ENCODE assay signal across 19 cellular contexts in the genomic region with DNA sequence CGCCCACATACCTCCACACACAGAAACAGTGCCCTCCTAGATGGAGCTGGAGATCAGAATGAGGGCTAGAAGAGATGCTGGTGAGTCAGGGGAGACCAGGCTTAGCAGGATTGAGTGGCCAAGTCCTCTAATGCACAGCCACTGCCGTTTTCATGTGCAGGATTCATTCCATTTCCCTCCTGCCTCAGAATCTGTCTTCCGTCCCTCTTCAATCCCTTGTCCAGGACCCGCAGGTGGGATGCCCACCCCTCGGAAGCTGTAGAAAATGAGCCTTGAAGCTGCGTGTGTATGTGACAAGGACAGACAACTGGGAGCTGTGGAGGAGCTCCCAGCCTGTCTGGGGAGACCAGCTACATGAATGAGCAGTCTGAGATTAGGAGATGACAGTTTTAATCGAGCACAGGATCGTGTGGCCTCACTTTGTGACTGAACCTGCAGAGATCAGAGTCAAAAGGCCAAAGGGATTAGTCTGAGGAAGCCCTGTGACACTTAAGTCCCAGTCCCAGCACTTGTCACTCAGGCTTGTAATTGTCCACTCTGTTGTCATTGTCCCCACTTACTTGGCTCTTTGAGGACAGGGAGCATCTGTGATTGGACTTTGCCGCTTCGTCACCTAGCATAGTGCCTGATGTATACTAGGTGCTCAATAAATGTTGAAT. TPM values are rescaled to one million over a fixed set of nuclear protein-coding genes. Genes with fewer than 3 reads are reported as not detected.
A peak's percentile ranks its signal among the peaks of the same experiment; 100 is the strongest.
DNase-seq lines count a peak whose midpoint lies in the region; ATAC-seq and TF ChIP-seq lines count a peak whose summit lies in the region.
"Had no signal": no experiment of that assay in that cellular context is flagged by ENCODE, and none has a peak within 500 bp of the region (broad histone marks: within the 10 kb centered on the region; RNA-seq: fewer than 3 reads in every experiment).

No MANE protein-coding gene starts in this region.

- CTCF ChIA-PET in PC-9 (lab: Charles Lee) = interaction anchor here (0.5 to 1.2 kb wide), 5 partner anchors 10 to 670 kb away, joined by 3 to 10 read pairs (median 3); no protein-coding TSS in a partner anchor

- H2BK120ac ChIP-seq in neuronal stem cell (ENCODE audit: low read depth, low read length) = no peak overlapping the region

- H3K4me1 ChIP-seq in BLaER1 treated with 17β-estradiol and CSF1 and Interleukin-3, amounts not matched to agents 10 nM and 100 nM = peaks cover 13 to 50% (median 33%) of the 10 kb centered on the region in 10 experiments; a peak in 19 of 20 replicates
- peaks cover 4% of the 10 kb centered on the region; the same call in 1 of the 2 replicates for H3K4me1 ChIP-seq in PC-9 (replicated peaks; ENCODE audit: insufficient read depth)
- peaks cover 0 to 22% of the 10 kb centered on the region in 2 donors for H3K4me1 ChIP-seq in neuronal stem cell (ENCODE audit: control insufficient read depth in 2 of 2, insufficient read depth in 1 of 2, low read depth in 1 of 2, low read length in 2 of 2)
- H3K4me1 ChIP-seq: BE2C, Caco-2 had no signal

- H3K27me3 ChIP-seq in BLaER1 treated with 17β-estradiol and CSF1 and Interleukin-3, amounts not matched to agents 10 nM and 100 nM = peaks cover 0 to 30% (median 11%) of the 10 kb centered on the region in 11 experiments; a peak in 18 of 22 replicates
- H3K27me3 ChIP-seq in PC-9 (ENCODE audit: insufficient read depth, low read depth) (peaks cover 60% of the 10 kb centered on the region), neuronal stem cell (ENCODE audit: control insufficient read depth in 3 of 3, insufficient read depth in 3 of 3, low read depth in 1 of 3, low read length in 3 of 3) (peaks cover 0 to 69% (median 2%) of the 10 kb centered on the region in 3 experiments)

- H3K9me3 ChIP-seq in BLaER1 treated with 17β-estradiol and CSF1 and Interleukin-3, amounts not matched to agents 10 nM and 100 nM (replicated peaks in 1 of 11) = no peaks in the 10 kb centered on the region
- H3K9me3 ChIP-seq in PC-9 (ENCODE audit: insufficient read depth, low read depth) (no peaks in the 10 kb centered on the region), neuronal stem cell (replicated peaks in 1 of 2; ENCODE audit: control insufficient read depth in 2 of 2, insufficient read depth in 1 of 2, low read depth in 1 of 2, low read length in 2 of 2) (no peaks in the 10 kb centered on the region)
- H3K9me3 ChIP-seq: BE2C, Caco-2 had no signal

- no peaks in the 10 kb centered on the region for H3K9me2 ChIP-seq in PC-9 (ENCODE audit: insufficient read depth)

- no peak overlapping the region for H2AK5ac ChIP-seq in neuronal stem cell (ENCODE audit: low read depth, low read length)

- no peak overlapping the region for H3K4me3 ChIP-seq in BLaER1 treated with 17β-estradiol and CSF1 and Interleukin-3, amounts not matched to agents 10 nM and 100 nM
- no peak overlapping the region for H3K4me3 ChIP-seq in PC-9
- H3K4me3 ChIP-seq in coronary artery = peak overlapping the region; percentile 73
- H3K4me3 ChIP-seq in neuronal stem cell (ENCODE audit: low read length in 2 of 2) = no peak overlapping the region
- H3K4me3 ChIP-seq: GM12878 had no signal

- no peaks in the 10 kb centered on the region for H3K79me1 ChIP-seq in neuronal stem cell (ENCODE audit: low read depth, low read length)

- WGBS in neuronal stem cell (ENCODE audit: extremely low coverage in 2 of 2, insufficient read length in 2 of 2, insufficient replicate concordance in 1 of 2), 2 donors = no CpG with 5 or more reads among the region's 10 CpGs

- H2AFZ ChIP-seq in PC-9 = no peak overlapping the region
- no peak overlapping the region for H2AFZ ChIP-seq in neuronal stem cell (ENCODE audit: low read length)

- H3K36me3 ChIP-seq in BLaER1 treated with 17β-estradiol and CSF1 and Interleukin-3, amounts not matched to agents 10 nM and 100 nM = no peaks in the 10 kb centered on the region
- no peaks in the 10 kb centered on the region for H3K36me3 ChIP-seq in PC-9 (ENCODE audit: low read depth)
- H3K36me3 ChIP-seq in neuronal stem cell (replicated peaks in 1 of 2; ENCODE audit: control insufficient read depth in 2 of 2, insufficient read depth in 2 of 2, low read length in 2 of 2) = no peaks in the 10 kb centered on the region
- H3K36me3 ChIP-seq: BE2C had no signal

- peak overlapping the region; percentile 40 for H3K18ac ChIP-seq in neuronal stem cell (ENCODE audit: low read length)

- no peak overlapping the region for H2BK12ac ChIP-seq in neuronal stem cell (ENCODE audit: low read length)

- POLR2A ChIA-PET in PC-9 (lab: Charles Lee; ENCODE audit: unreplicated experiment) = interaction anchor here (0.6 kb wide), 1 partner anchor 39 kb away, joined by 5 read pairs; no protein-coding TSS in a partner anchor

- peaks cover 3% of the 10 kb centered on the region for H3F3A ChIP-seq in PC-9 (ENCODE audit: insufficient read depth, low read depth)

- H4K91ac ChIP-seq in neuronal stem cell (ENCODE audit: low read depth, low read length, poor library complexity) = no peak overlapping the region

- no peak overlapping the region for H2BK15ac ChIP-seq in neuronal stem cell (ENCODE audit: low read length)

- H3K4ac ChIP-seq in neuronal stem cell (ENCODE audit: low read length) = no peak overlapping the region

- H2BK5ac ChIP-seq in neuronal stem cell (ENCODE audit: low read length) = no peak overlapping the region

- TSS peak; percentile 45 for BruUV-seq in PC-9 (replicated peaks; lab: Mats Ljungman, UMichigan)

- peaks cover 0 to 11% (median 0%) of the 10 kb centered on the region in 11 experiments; a peak in 2 of 22 replicates for H4K20me1 ChIP-seq in BLaER1 treated with 17β-estradiol and CSF1 and Interleukin-3, amounts not matched to agents 10 nM and 100 nM
- H4K20me1 ChIP-seq in PC-9 (ENCODE audit: insufficient read depth) = no peaks in the 10 kb centered on the region

- intact Hi-C loops in PC-9 (cut with micrococcal nuclease; ENCODE audit: unreplicated experiment) = no loop called here

- H3K14ac ChIP-seq in neuronal stem cell (ENCODE audit: low read length) = no peak overlapping the region

- no peaks in the 10 kb centered on the region for H3K79me2 ChIP-seq in PC-9 (ENCODE audit: low read depth)

- ATAC-seq in HG02623 (IDR thresholded peaks at IDR 0.05; ENCODE audit: unreplicated experiment) = no peak
- ATAC-seq: GM12878 had no signal

- no peak overlapping the region; a peak in 1 of 22 replicates for H3K9ac ChIP-seq in BLaER1 treated with 17β-estradiol and CSF1 and Interleukin-3, amounts not matched to agents 10 nM and 100 nM
- no peak overlapping the region for H3K9ac ChIP-seq in neuronal stem cell (ENCODE audit: low read depth, low read length, poor library complexity)

- H3K27ac ChIP-seq in BLaER1 treated with 17β-estradiol and CSF1 and Interleukin-3, amounts not matched to agents 10 nM and 100 nM = no peak overlapping the region
- H3K27ac ChIP-seq in PC-9 = no peak overlapping the region
- H3K27ac ChIP-seq in coronary artery = peak overlapping the region; percentile 92 to 93
- H3K27ac ChIP-seq in neuronal stem cell (replicated peaks; ENCODE audit: low read length) = no peak overlapping the region

- peak overlapping the region in 6 of 11 experiments; percentile 11 to 43 (median 28); a peak in 6 of 22 replicates for H3K4me2 ChIP-seq in BLaER1 treated with 17β-estradiol and CSF1 and Interleukin-3, amounts not matched to agents 10 nM and 100 nM
- H3K4me2 ChIP-seq in PC-9 = 0 out of 2 replicates have a peak overlapping the region, but pooled peaks have one; percentile 81
- no peak overlapping the region for H3K4me2 ChIP-seq in neuronal stem cell (ENCODE audit: insufficient read depth, low read length, poor library complexity, severe bottlenecking)

- TF ChIP-seq CTCF in PC-9 (conservative IDR thresholded peaks at IDR 0.05) (no peak), coronary artery (IDR thresholded peaks at IDR 0.05) (no peak)

- no peak overlapping the region for H3K23ac ChIP-seq in neuronal stem cell (ENCODE audit: low read depth, low read length, poor library complexity)

- no peak overlapping the region for H4K8ac ChIP-seq in neuronal stem cell (ENCODE audit: low read depth, low read length)

- DNase-seq in PC-9 (no peak), coronary artery (ENCODE audit: low spot score) (no peak), neuronal stem cell (ENCODE audit: low spot score) (no peak), NCI-H774 (lab: John Stamatoyannopoulos, UW) (no peak), KG1 (lab: John Stamatoyannopoulos, UW) (no peak), SW480 (ENCODE audit: low spot score) (no peak)
- DNase-seq: BE2C; Caco-2; CD8-positive, alpha-beta memory T cell; DMS79; HCEC 1CT; IMR-90; KBM-7 had no signal

RNA-seq across cellular contexts. Expression of gene LGR6, which starts 22.0 kb away (rescaled TPM):
- 5.6 and 7.9 TPM in 2 replicates for total RNA-seq in PC-9 (2021)
- polyA plus RNA-seq in neuronal stem cell (2013, experiment 1 of 2) = 0.21 TPM
- 0.15 TPM for polyA plus RNA-seq in neuronal stem cell (2013, experiment 2 of 2)
- total RNA-seq: G401, GM12878, H4, IMR-90 had no signal
- polyA plus RNA-seq: AG04450, GM12878, IMR-90 had no signal

RNA-seq across cellular contexts. Expression of gene PTPN7, which starts 55.2 kb away (rescaled TPM):
- total RNA-seq in PC-9 (2021) = not detected in 2 replicates
- not detected for polyA plus RNA-seq in neuronal stem cell (2013, experiment 1 of 2)
- not detected for polyA plus RNA-seq in neuronal stem cell (2013, experiment 2 of 2)
- total RNA-seq: Caco-2, G401, IMR-90 had no signal
- polyA plus RNA-seq: AG04450 had no signal

Comparison
In these comparisons a context has a peak if more than half of its experiments do, and no peak if none do; other contexts are left out.
1. H3K27ac ChIP-seq: peak in coronary artery (2 of 2); none in BLaER1 treated with 17β-estradiol and CSF1 and Interleukin-3, amounts not matched to agents 10 nM and 100 nM (0 of 11), PC-9 (single experiment) and neuronal stem cell (single experiment).